17 cellular contexts compared by ENCODE assay signal in genomic region chr3:18810306-18810661, GRCh38.
DNase-seq lines count a peak whose midpoint lies in the region; ATAC-seq and TF ChIP-seq lines count a peak whose summit lies in the region.
"Had no signal": no experiment of that assay in that cellular context is flagged by ENCODE, and none has a peak within 500 bp of the region (broad histone marks: within the 10 kb centered on the region; RNA-seq: fewer than 3 reads in every experiment).

No MANE protein-coding gene starts in this region.

- no peak overlapping the region for H3K9ac ChIP-seq in mesenchymal stem cell (ENCODE audit: low read length)

- no peak overlapping the region for H3K4me3 ChIP-seq in OCI-LY7 (ENCODE audit: low read depth, low read length, poor library complexity, severe bottlenecking)
- no peak overlapping the region for H3K4me3 ChIP-seq in RWPE2 (ENCODE audit: severe bottlenecking)
- no peak overlapping the region for H3K4me3 ChIP-seq in mesenchymal stem cell (ENCODE audit: insufficient read depth in 1 of 2, low read depth in 1 of 2, low read length in 2 of 2)

- BruUV-seq in OCI-LY7 (replicated peaks; lab: Mats Ljungman, UMichigan), result no TSS peak

- no peak overlapping the region for H3K23ac ChIP-seq in mesenchymal stem cell (ENCODE audit: low read length in 2 of 2)

- H3K36me3 ChIP-seq in OCI-LY7 (ENCODE audit: insufficient read depth, low read length), result no peaks in the 10 kb centered on the region
- H3K36me3 ChIP-seq in RWPE2 (ENCODE audit: low read depth), result no peaks in the 10 kb centered on the region
- H3K36me3 ChIP-seq in mesenchymal stem cell (ENCODE audit: control insufficient read depth in 1 of 2, insufficient read depth in 2 of 2, low read depth in 1 of 2, low read length in 2 of 2), result no peaks in the 10 kb centered on the region

- TF ChIP-seq CTCF in OCI-LY7 (conservative IDR thresholded peaks at IDR 0.05; ENCODE audit: low read length), result no peak
- TF ChIP-seq CTCF in RWPE2 (IDR thresholded peaks at IDR 0.05; ENCODE audit: poor library complexity, severe bottlenecking), result no peak

- H4K8ac ChIP-seq in mesenchymal stem cell (ENCODE audit: low read length), result no peak overlapping the region

- no peak overlapping the region for H2BK12ac ChIP-seq in mesenchymal stem cell (ENCODE audit: low read length in 2 of 2)

- no peak overlapping the region for H2BK5ac ChIP-seq in mesenchymal stem cell (ENCODE audit: low read depth, low read length, poor library complexity, severe bottlenecking)

- no CpG with 5 or more reads among the region's 1 CpG for WGBS in mesenchymal stem cell

- no peak overlapping the region for H3K18ac ChIP-seq in mesenchymal stem cell (ENCODE audit: low read depth in 1 of 2, low read length in 2 of 2)

- H3K27ac ChIP-seq in OCI-LY7 (ENCODE audit: low read depth, low read length, poor library complexity, severe bottlenecking), result no peak overlapping the region
- H3K27ac ChIP-seq in RWPE2 (ENCODE audit: poor library complexity, severe bottlenecking), result peak overlapping the region; percentile 36
- H3K27ac ChIP-seq in mesenchymal stem cell (ENCODE audit: low read length, poor library complexity, severe bottlenecking), result no peak overlapping the region

- peak; percentile 19 to 49 for ATAC-seq in activated T-cell treated with anti-CD3 and anti-CD28 coated beads, Interleukin-2, amount 50 U/mL, for 4 hours
- ATAC-seq in RWPE2 (ENCODE audit: low read depth) (no peak), GM18861 (IDR thresholded peaks at IDR 0.05; ENCODE audit: unreplicated experiment) (no peak), HG03097 (IDR thresholded peaks at IDR 0.05; ENCODE audit: low FRiP score, unreplicated experiment) (no peak)

- no peaks in the 10 kb centered on the region for H3K79me1 ChIP-seq in mesenchymal stem cell (replicated peaks; ENCODE audit: low read length, poor library complexity, severe bottlenecking)

- H3K4me1 Mint-ChIP-seq in activated T-cell treated with anti-CD3 and anti-CD28 coated beads, Interleukin-2, amount 50 U/mL, for 4 hours (ENCODE audit: low read depth), result peaks cover 6% of the 10 kb centered on the region

- H2BK15ac ChIP-seq in mesenchymal stem cell (ENCODE audit: low read depth, poor library complexity, severe bottlenecking), result no peak overlapping the region

- H3K27me3 Mint-ChIP-seq in activated T-cell treated with anti-CD3 and anti-CD28 coated beads, Interleukin-2, amount 50 U/mL, for 4 hours (ENCODE audit: low read depth), result no peaks in the 10 kb centered on the region
- H3K27me3 Mint-ChIP-seq: CD4-positive, alpha-beta T cell had no signal

- H2AFZ ChIP-seq in OCI-LY7 (ENCODE audit: low read length), result peak overlapping the region; percentile 28; the same call in 1 of the 2 replicates
- H2AFZ ChIP-seq in mesenchymal stem cell (ENCODE audit: low read depth, low read length), result no peak overlapping the region

- no peak overlapping the region for H3K14ac ChIP-seq in mesenchymal stem cell (ENCODE audit: low read length in 2 of 2)

- H3K4me3 Mint-ChIP-seq in activated T-cell treated with anti-CD3 and anti-CD28 coated beads, Interleukin-2, amount 50 U/mL, for 4 hours, result no peak overlapping the region
- H3K4me3 Mint-ChIP-seq: CD4-positive, alpha-beta T cell had no signal

- H3K9me3 ChIP-seq in OCI-LY7 (ENCODE audit: low read length), result no peaks in the 10 kb centered on the region
- H3K9me3 ChIP-seq in RWPE2 (ENCODE audit: severe bottlenecking), result no peaks in the 10 kb centered on the region
- H3K9me3 ChIP-seq in mesenchymal stem cell (ENCODE audit: control insufficient read depth, low read length), result peaks cover 2% of the 10 kb centered on the region

- H3K9me3 Mint-ChIP-seq in activated T-cell treated with anti-CD3 and anti-CD28 coated beads, Interleukin-2, amount 50 U/mL, for 4 hours, result no peaks in the 10 kb centered on the region
- H3K9me3 Mint-ChIP-seq: CD4-positive, alpha-beta T cell had no signal

- no peak overlapping the region for H3K4me2 ChIP-seq in OCI-LY7 (ENCODE audit: low read length)
- H3K4me2 ChIP-seq in mesenchymal stem cell (ENCODE audit: low read length, poor library complexity, severe bottlenecking), result no peak overlapping the region

- no peaks in the 10 kb centered on the region for H4K20me1 ChIP-seq in OCI-LY7 (ENCODE audit: insufficient read depth, low read length)

- H4K91ac ChIP-seq in mesenchymal stem cell (ENCODE audit: low read length), result no peak overlapping the region

- no peak for DNase-seq in activated T-cell treated with anti-CD3 and anti-CD28 coated beads, Interleukin-2, amount 50 U/mL, for 4 hours
- no peak for DNase-seq in activated T-cell treated with anti-CD3 and anti-CD28 coated beads, Interleukin-2, amount 50 U/mL, for 1 hour
- DNase-seq in OCI-LY7 (ENCODE audit: low spot score) (no peak), RWPE2 (ENCODE audit: low spot score) (no peak), mesenchymal stem cell (no peak)
- DNase-seq: CD4-positive, alpha-beta T cell; COR-L47; DMS79; Karpas-422; NCI-H1694; NCI-H2081; NCI-H2171; NCI-H524 treated with DMSO at 0.1 percent for 48 hours; RPMI8226; SIG-M5 had no signal

- POLR2A ChIA-PET in OCI-LY7 (lab: Charles Lee), result interaction anchor here (0.6 kb wide), 1 partner anchor 9 kb away, joined by 3 read pairs; no protein-coding TSS in a partner anchor

- H3K9me2 ChIP-seq in OCI-LY7 (ENCODE audit: insufficient read depth, low read length), result no peaks in the 10 kb centered on the region

- H3K27me3 ChIP-seq in RWPE2 (ENCODE audit: insufficient read depth, poor library complexity, severe bottlenecking), result no peaks in the 10 kb centered on the region
- no peaks in the 10 kb centered on the region for H3K27me3 ChIP-seq in mesenchymal stem cell (ENCODE audit: control insufficient read depth in 1 of 2, insufficient read depth in 1 of 2, low read length in 2 of 2)

- H3K4me1 ChIP-seq in OCI-LY7 (ENCODE audit: insufficient read depth, low read length, poor library complexity, severe bottlenecking) (no peaks in the 10 kb centered on the region), RWPE2 (ENCODE audit: insufficient read depth, poor library complexity, severe bottlenecking) (peaks cover 14% of the 10 kb centered on the region), mesenchymal stem cell (ENCODE audit: control insufficient read depth, insufficient read depth, low read depth, low read length) (no peaks in the 10 kb centered on the region)

- no peaks in the 10 kb centered on the region for H3K79me2 ChIP-seq in OCI-LY7 (ENCODE audit: insufficient read depth, low read depth, low read length)

- H3K36me3 Mint-ChIP-seq in activated T-cell treated with anti-CD3 and anti-CD28 coated beads, Interleukin-2, amount 50 U/mL, for 4 hours (ENCODE audit: insufficient read depth), result no peaks in the 10 kb centered on the region

- H2AK5ac ChIP-seq in mesenchymal stem cell (ENCODE audit: low read length, severe bottlenecking), result no peak overlapping the region

- intact Hi-C loops in OCI-LY7 (cut with micrococcal nuclease; ENCODE audit: unreplicated experiment), result no loop called here

- CTCF ChIA-PET in OCI-LY7 (lab: Charles Lee; ENCODE audit: unreplicated experiment), result no interaction called here

- H2BK120ac ChIP-seq in mesenchymal stem cell (ENCODE audit: low read depth, low read length), result peak overlapping the region; percentile 6

- no peak overlapping the region for H3K4ac ChIP-seq in mesenchymal stem cell (ENCODE audit: low read depth in 1 of 2, low read length in 2 of 2)

Comparison
In these comparisons a context has a peak if more than half of its experiments do, and no peak if none do; other contexts are left out.
1. ATAC-seq: peak in activated T-cell treated with anti-CD3 and anti-CD28 coated beads, Interleukin-2, amount 50 U/mL, for 4 hours (2 of 2); none in RWPE2 (single experiment), GM18861 (single experiment) and HG03097 (single experiment).